ENCODE assay signal across 8 cellular contexts in genomic region chr15:74382004-74382816, GRCh38. TPM values are rescaled to one million over a fixed set of nuclear protein-coding genes. Genes with fewer than 3 reads are reported as not detected.
A peak's percentile ranks its signal among the peaks of the same experiment; 100 is the strongest.
DNase-seq lines count a peak whose midpoint lies in the region; ATAC-seq, FAIRE-seq and TF ChIP-seq lines count a peak whose summit lies in the region.

No MANE protein-coding gene starts in this region.

- H3K4me3 Mint-ChIP-seq in CD4-positive, CD25-positive, alpha-beta regulatory T cell = peak overlapping the region in 1 of 4 donors; percentile 4

- H3K9me3 ChIP-seq in CD4-positive, CD25-positive, alpha-beta regulatory T cell (ENCODE audit: control insufficient read depth in 2 of 2, low read length in 2 of 2) = no peaks in the 10 kb centered on the region

- peak; percentile 64 to 73 (median 64) for DNase-seq in CD4-positive, CD25-positive, alpha-beta regulatory T cell
- DNase-seq in H54 (ENCODE audit: insufficient read length, low spot score) (peak; percentile 81), NCI-H2227 treated with DMSO at 0.1 percent for 48 hours (lab: John Stamatoyannopoulos, UW) (peak; percentile 8), cerebellar cortex (ENCODE audit: low spot score) (peak; percentile 86), left kidney (ENCODE audit: low read depth, low spot score) (peak; percentile 91)
- peak; percentile 91 for DNase-seq in activated CD4-positive, CD25-positive, alpha-beta regulatory T cell treated with anti-CD3 and anti-CD28 coated beads, Interleukin-2, amount 50 U/mL, for 72 hours
- DNase-seq in stimulated activated CD4-positive, alpha-beta T cell treated with anti-CD3 and anti-CD28 coated beads, Interleukin-4, amount 100 ng/mL, for 24 hours = peak; percentile 77

- H3K4me1 Mint-ChIP-seq in CD4-positive, CD25-positive, alpha-beta regulatory T cell = peaks cover 5 to 43% (median 17%) of the 10 kb centered on the region in 4 donors

- no peak for TF ChIP-seq POLR2A in H54 (IDR thresholded peaks at IDR 0.05; ENCODE audit: low read depth, low read length)

- no peak overlapping the region for H3K27ac Mint-ChIP-seq in CD4-positive, CD25-positive, alpha-beta regulatory T cell

- no peak overlapping the region for H3K4me3 ChIP-seq in CD4-positive, CD25-positive, alpha-beta regulatory T cell (ENCODE audit: low read depth, low read length)

- no peaks in the 10 kb centered on the region for H3K27me3 Mint-ChIP-seq in CD4-positive, CD25-positive, alpha-beta regulatory T cell

- FAIRE-seq in H54 (lab: Jason Lieb, UNC) = no peak

- H3K36me3 ChIP-seq in CD4-positive, CD25-positive, alpha-beta regulatory T cell (ENCODE audit: control insufficient read depth, insufficient read depth, low read length) = no peaks in the 10 kb centered on the region

- peaks cover 43% of the 10 kb centered on the region for H3K4me1 ChIP-seq in CD4-positive, CD25-positive, alpha-beta regulatory T cell (ENCODE audit: control insufficient read depth, insufficient read depth, low read length, poor library complexity, severe bottlenecking)

- no peak overlapping the region for H3K27ac ChIP-seq in CD4-positive, CD25-positive, alpha-beta regulatory T cell (ENCODE audit: insufficient read depth, low read length, poor library complexity, severe bottlenecking)

- no peaks in the 10 kb centered on the region for H3K36me3 Mint-ChIP-seq in CD4-positive, CD25-positive, alpha-beta regulatory T cell

- no peaks in the 10 kb centered on the region for H3K9me3 Mint-ChIP-seq in CD4-positive, CD25-positive, alpha-beta regulatory T cell

- no peaks in the 10 kb centered on the region for H3K27me3 ChIP-seq in CD4-positive, CD25-positive, alpha-beta regulatory T cell (ENCODE audit: control insufficient read depth, insufficient read depth, low read length)

- peak; percentile 49 to 60 for ATAC-seq in CD4-positive, CD25-positive, alpha-beta regulatory T cell (ENCODE audit: low read depth in 2 of 2)
- ATAC-seq in GM21786 (IDR thresholded peaks at IDR 0.05; ENCODE audit: unreplicated experiment) = no peak

RNA-seq across cellular contexts. Expression of gene CYP11A1, which starts 14.8 kb away (rescaled TPM):
- total RNA-seq in CD4-positive, CD25-positive, alpha-beta regulatory T cell = not detected
- not detected for polyA plus RNA-seq in CD4-positive, CD25-positive, alpha-beta regulatory T cell

RNA-seq across cellular contexts. Expression of gene SEMA7A, which starts 51.5 kb away (rescaled TPM):
- 5.0 TPM for total RNA-seq in CD4-positive, CD25-positive, alpha-beta regulatory T cell
- under 1 TPM in 3 of 4 donors, not detected in 1; 0.09 to 0.39 (median 0.11) TPM for polyA plus RNA-seq in CD4-positive, CD25-positive, alpha-beta regulatory T cell

Comparison
In these comparisons a context has a peak if more than half of its experiments do, and no peak if none do; other contexts are left out.
1. DNase-seq: peak in every context shown above with its lines; median percentile 91 in activated CD4-positive, CD25-positive, alpha-beta regulatory T cell treated with anti-CD3 and anti-CD28 coated beads, Interleukin-2, amount 50 U/mL, for 72 hours; 91 in left kidney; 86 in cerebellar cortex; 81 in H54; 77 in stimulated activated CD4-positive, alpha-beta T cell treated with anti-CD3 and anti-CD28 coated beads, Interleukin-4, amount 100 ng/mL, for 24 hours; 64 in CD4-positive, CD25-positive, alpha-beta regulatory T cell; 8 in NCI-H2227 treated with DMSO at 0.1 percent for 48 hours.